2 cellular contexts compared by ENCODE assay signal in genomic region chr5:78467140-78467539, GRCh38.
"Had no signal": no experiment of that assay in that cellular context is flagged by ENCODE, and none has a peak within 500 bp of the region (broad histone marks: within the 10 kb centered on the region; RNA-seq: fewer than 3 reads in every experiment).

No MANE protein-coding gene starts in this region.

- DNase-seq: H9 had no signal

- H3K4me3 ChIP-seq: GM23338 had no signal
